ENCODE assay signal across 29 cellular contexts in the genomic region with DNA sequence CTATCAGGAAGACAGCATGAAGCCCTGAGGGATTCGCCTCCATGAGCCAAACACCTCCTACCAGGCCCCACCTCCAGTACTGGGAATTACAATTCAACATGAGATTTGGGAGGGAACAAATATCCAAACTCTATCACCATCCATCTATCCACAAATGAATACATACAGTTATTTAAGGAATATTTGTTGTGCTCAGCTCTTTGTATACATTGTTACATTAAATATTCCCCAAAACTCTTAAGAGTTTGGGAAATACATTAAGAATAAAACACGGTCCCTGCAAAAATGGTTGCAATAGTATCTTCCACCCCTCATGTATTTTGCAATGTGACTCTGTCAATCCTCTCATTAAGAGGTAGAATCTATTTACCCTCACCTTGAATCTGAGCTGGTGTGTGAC.
DNase-seq lines count a peak whose midpoint lies in the region; ATAC-seq, FAIRE-seq and TF ChIP-seq lines count a peak whose summit lies in the region.
"Had no signal": no experiment of that assay in that cellular context is flagged by ENCODE, and none has a peak within 500 bp of the region (broad histone marks: within the 10 kb centered on the region; RNA-seq: fewer than 3 reads in every experiment).

No MANE protein-coding gene starts in this region.

- H4K20me1 ChIP-seq in K562 (replicated peaks; ENCODE audit: control insufficient read depth, insufficient read depth, low read length) = no peaks in the 10 kb centered on the region
- H4K20me1 ChIP-seq: BLaER1; BLaER1 treated with 17β-estradiol and CSF1 and Interleukin-3, amounts not matched to agents 10 nM and 100 nM had no signal

- CTCF ChIA-PET in K562 (lab: Yijun Ruan, JAX; ENCODE audit: low intra/inter-chr PET ratio) = no interaction called here

- H3K9me3 ChIP-seq in K562 (replicated peaks; ENCODE audit: control insufficient read depth, insufficient read depth, low read depth, low read length) = no peaks in the 10 kb centered on the region
- H3K9me3 ChIP-seq: BE2C had no signal

- H2AFZ ChIP-seq in K562 (ENCODE audit: low read depth, low read length) = no peak overlapping the region

- no peaks in the 10 kb centered on the region for H3K4me1 ChIP-seq in K562 (replicated peaks in 1 of 2; ENCODE audit: control insufficient read depth in 2 of 2, insufficient read depth in 2 of 2, low read length in 2 of 2)
- H3K4me1 ChIP-seq: A549; BE2C; BLaER1; BLaER1 treated with 17β-estradiol and CSF1 and Interleukin-3, amounts not matched to agents 10 nM and 100 nM; Caco-2 had no signal

- no peak overlapping the region for H3K4me3 ChIP-seq in K562
- H3K4me3 ChIP-seq: A549; BLaER1; BLaER1 treated with 17β-estradiol and CSF1 and Interleukin-3, amounts not matched to agents 10 nM and 100 nM had no signal

- peaks cover 0 to 7% of the 10 kb centered on the region in 2 experiments; a peak in 2 of 5 replicates for H3K27me3 ChIP-seq in K562 (ENCODE audit: control insufficient read depth in 2 of 2, insufficient read depth in 2 of 2, low read length in 2 of 2)
- H3K27me3 ChIP-seq: BE2C; BLaER1; BLaER1 treated with 17β-estradiol and CSF1 and Interleukin-3, amounts not matched to agents 10 nM and 100 nM had no signal

- no peaks in the 10 kb centered on the region for H3K36me3 ChIP-seq in K562 (ENCODE audit: control insufficient read depth, insufficient read depth, low read length)
- H3K36me3 ChIP-seq: BE2C; BLaER1; BLaER1 treated with 17β-estradiol and CSF1 and Interleukin-3, amounts not matched to agents 10 nM and 100 nM had no signal

- H3K9me1 ChIP-seq in K562 (ENCODE audit: control insufficient read depth, insufficient read depth, low read length) = no peaks in the 10 kb centered on the region

- TF ChIP-seq EP300 in K562 (IDR thresholded peaks at IDR 0.05; ENCODE audit: low read length) = no peak

- no peak for TF ChIP-seq RAD21 in K562 (CRISPR knock-in tag; conservative IDR thresholded peaks at IDR 0.05 in 1 of 2, IDR thresholded peaks at IDR 0.05 in 1 of 2)

- H3K4me2 ChIP-seq in K562 (ENCODE audit: insufficient read depth, low read length) = no peak overlapping the region
- H3K4me2 ChIP-seq: A549; BLaER1; BLaER1 treated with 17β-estradiol and CSF1 and Interleukin-3, amounts not matched to agents 10 nM and 100 nM had no signal

- in situ Hi-C loops in K562 (cut with MboI) = no loop called here

- no TSS peak for BruUV-seq in K562 (replicated peaks; lab: Mats Ljungman, UMichigan)

- no peak for ATAC-seq in K562
- ATAC-seq: A549; CD8-positive, alpha-beta T cell had no signal

- no peak for TF ChIP-seq CTCF in K562 (IDR thresholded peaks at IDR 0.05 in 2 of 3, conservative IDR thresholded peaks at IDR 0.05 in 1 of 3; ENCODE audit: insufficient read depth in 2 of 3, low read depth in 1 of 3, low read length in 3 of 3)

- H3K79me2 ChIP-seq in K562 (ENCODE audit: control insufficient read depth, insufficient read depth, low read length) = no peaks in the 10 kb centered on the region

- intact Hi-C loops in K562 (cut with micrococcal nuclease) = no loop called here

- H3K9ac ChIP-seq in K562 (ENCODE audit: insufficient read depth in 1 of 2, low read depth in 2 of 2, low read length in 2 of 2) = no peak overlapping the region
- H3K9ac ChIP-seq: BLaER1; BLaER1 treated with 17β-estradiol and CSF1 and Interleukin-3, amounts not matched to agents 10 nM and 100 nM had no signal

- DNase-seq in K562 (ENCODE audit: extremely low read depth in 1 of 4, low spot score in 3 of 4) = no peak
- DNase-seq in SKM-1 treated with dmso at 0.1 percent for 144 hours (lab: John Stamatoyannopoulos, UW; ENCODE audit: unreplicated experiment) = no peak
- DNase-seq: 8988T; ACHN; AML-193; BE2C; C1 segment of cervical spinal cord; Caco-2; Calu3; CD4-positive, alpha-beta memory T cell; CD4-positive, alpha-beta T cell; CD4-positive, CD25-positive, alpha-beta regulatory T cell; CD8-positive, alpha-beta memory T cell; CD8-positive, alpha-beta T cell; COR-L47; DMS 273 treated with DMSO at 0.1 percent for 48 hours; DMS153; DMS53; DMS79; DMS79 treated with DMSO at 0.1 percent for 48 hours; DND-41; EL had no signal

- FAIRE-seq in K562 (lab: Jason Lieb, UNC) = no peak
- FAIRE-seq: A204.1, A549, D721Med had no signal

- H3K27ac ChIP-seq in K562 (ENCODE audit: extremely low read depth, low read depth, low read length) = no peak overlapping the region
- H3K27ac ChIP-seq: 22Rv1; A549; BLaER1; BLaER1 treated with 17β-estradiol and CSF1 and Interleukin-3, amounts not matched to agents 10 nM and 100 nM; C4-2B had no signal

- no peak for TF ChIP-seq POLR2A in K562 (conservative IDR thresholded peaks at IDR 0.05)

- POLR2A ChIA-PET in K562 (lab: Yijun Ruan, JAX) = interaction anchor here (0.6 kb wide), 1 partner anchor 31 kb away, joined by 3 read pairs; no protein-coding TSS in a partner anchor

- 9% methylated on average over 2 of the region's 2 CpGs for WGBS in K562 (ENCODE audit: insufficient coverage, low coverage, missing lambda C conversion rate)

TF ChIP-seq in K562, 482 proteins besides CTCF, POLR2A, EP300 and RAD21:
- TF ChIP-seq, protein P1, sequence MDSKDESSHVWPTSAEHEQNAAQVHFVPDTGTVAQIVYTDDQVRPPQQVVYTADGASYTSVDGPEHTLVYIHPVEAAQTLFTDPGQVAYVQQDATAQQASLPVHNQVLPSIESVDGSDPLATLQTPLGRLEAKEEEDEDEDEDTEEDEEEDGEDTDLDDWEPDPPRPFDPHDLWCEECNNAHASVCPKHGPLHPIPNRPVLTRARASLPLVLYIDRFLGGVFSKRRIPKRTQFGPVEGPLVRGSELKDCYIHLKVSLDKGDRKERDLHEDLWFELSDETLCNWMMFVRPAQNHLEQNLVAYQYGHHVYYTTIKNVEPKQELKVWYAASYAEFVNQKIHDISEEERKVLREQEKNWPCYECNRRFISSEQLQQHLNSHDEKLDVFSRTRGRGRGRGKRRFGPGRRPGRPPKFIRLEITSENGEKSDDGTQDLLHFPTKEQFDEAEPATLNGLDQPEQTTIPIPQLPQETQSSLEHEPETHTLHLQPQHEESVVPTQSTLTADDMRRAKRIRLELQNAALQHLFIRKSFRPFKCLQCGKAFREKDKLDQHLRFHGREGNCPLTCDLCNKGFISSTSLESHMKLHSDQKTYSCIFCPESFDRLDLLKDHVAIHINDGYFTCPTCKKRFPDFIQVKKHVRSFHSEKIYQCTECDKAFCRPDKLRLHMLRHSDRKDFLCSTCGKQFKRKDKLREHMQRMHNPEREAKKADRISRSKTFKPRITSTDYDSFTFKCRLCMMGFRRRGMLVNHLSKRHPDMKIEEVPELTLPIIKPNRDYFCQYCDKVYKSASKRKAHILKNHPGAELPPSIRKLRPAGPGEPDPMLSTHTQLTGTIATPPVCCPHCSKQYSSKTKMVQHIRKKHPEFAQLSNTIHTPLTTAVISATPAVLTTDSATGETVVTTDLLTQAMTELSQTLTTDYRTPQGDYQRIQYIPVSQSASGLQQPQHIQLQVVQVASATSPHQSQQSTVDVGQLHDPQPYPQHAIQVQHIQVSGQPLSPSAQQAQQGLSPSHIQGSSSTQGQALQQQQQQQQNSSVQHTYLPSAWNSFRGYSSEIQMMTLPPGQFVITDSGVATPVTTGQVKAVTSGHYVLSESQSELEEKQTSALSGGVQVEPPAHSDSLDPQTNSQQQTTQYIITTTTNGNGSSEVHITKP (IDR thresholded peaks at IDR 0.05; ENCODE audit: partially characterized antibody) = peak; percentile 95
- TF ChIP-seq ATF7 (IDR thresholded peaks at IDR 0.05) = peak; percentile 45; the same call in 1 of the 2 replicates
- TF ChIP-seq, protein P2, sequence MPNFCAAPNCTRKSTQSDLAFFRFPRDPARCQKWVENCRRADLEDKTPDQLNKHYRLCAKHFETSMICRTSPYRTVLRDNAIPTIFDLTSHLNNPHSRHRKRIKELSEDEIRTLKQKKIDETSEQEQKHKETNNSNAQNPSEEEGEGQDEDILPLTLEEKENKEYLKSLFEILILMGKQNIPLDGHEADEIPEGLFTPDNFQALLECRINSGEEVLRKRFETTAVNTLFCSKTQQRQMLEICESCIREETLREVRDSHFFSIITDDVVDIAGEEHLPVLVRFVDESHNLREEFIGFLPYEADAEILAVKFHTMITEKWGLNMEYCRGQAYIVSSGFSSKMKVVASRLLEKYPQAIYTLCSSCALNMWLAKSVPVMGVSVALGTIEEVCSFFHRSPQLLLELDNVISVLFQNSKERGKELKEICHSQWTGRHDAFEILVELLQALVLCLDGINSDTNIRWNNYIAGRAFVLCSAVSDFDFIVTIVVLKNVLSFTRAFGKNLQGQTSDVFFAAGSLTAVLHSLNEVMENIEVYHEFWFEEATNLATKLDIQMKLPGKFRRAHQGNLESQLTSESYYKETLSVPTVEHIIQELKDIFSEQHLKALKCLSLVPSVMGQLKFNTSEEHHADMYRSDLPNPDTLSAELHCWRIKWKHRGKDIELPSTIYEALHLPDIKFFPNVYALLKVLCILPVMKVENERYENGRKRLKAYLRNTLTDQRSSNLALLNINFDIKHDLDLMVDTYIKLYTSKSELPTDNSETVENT (CRISPR knock-in tag; IDR thresholded peaks at IDR 0.05) = no peak
- TF ChIP-seq, protein P3, sequence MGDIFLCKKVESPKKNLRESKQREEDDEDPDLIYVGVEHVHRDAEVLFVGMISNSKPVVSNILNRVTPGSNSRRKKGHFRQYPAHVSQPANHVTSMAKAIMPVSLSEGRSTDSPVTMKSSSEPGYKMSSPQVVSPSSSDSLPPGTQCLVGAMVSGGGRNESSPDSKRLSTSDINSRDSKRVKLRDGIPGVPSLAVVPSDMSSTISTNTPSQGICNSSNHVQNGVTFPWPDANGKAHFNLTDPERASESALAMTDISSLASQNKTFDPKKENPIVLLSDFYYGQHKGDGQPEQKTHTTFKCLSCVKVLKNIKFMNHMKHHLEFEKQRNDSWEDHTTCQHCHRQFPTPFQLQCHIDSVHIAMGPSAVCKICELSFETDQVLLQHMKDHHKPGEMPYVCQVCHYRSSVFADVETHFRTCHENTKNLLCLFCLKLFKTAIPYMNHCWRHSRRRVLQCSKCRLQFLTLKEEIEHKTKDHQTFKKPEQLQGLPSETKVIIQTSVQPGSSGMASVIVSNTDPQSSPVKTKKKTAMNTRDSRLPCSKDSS (IDR thresholded peaks at IDR 0.05; ENCODE audit: low read depth, partially characterized antibody) = no peak
- no peak for TF ChIP-seq KLF10 (CRISPR knock-in tag; IDR thresholded peaks at IDR 0.05)
- no peak for TF ChIP-seq ZNF274 (IDR thresholded peaks at IDR 0.05; ENCODE audit: borderline replicate concordance, low read depth, low read length)
- TF ChIP-seq SP1 (CRISPR knock-in tag; IDR thresholded peaks at IDR 0.05) = no peak
